In the genomic region with DNA sequence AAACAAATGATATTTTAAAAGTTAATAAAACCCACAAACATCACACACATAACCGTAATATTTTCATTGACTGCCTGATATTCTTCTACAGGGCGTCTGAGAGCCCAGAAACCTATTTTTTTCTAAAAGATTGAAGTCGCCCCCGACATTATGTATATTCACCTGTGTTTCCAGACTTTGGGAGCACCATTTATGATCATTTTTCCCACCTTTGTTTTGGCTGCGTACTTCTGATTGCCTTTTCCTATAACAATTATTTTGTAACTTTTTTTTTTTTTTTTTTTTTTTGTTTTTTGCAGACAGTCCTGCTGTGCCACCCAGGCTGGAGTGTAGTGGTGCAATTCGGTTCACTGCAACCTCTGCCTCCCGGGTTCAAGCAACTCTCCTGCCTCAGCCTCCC, we compare ENCODE assay signal across 11 cellular contexts. TPM values are rescaled to one million over a fixed set of nuclear protein-coding genes. Genes with fewer than 3 reads are reported as not detected.
DNase-seq lines count a peak whose midpoint lies in the region; ATAC-seq and TF ChIP-seq lines count a peak whose summit lies in the region.
"Had no signal": no experiment of that assay in that cellular context is flagged by ENCODE, and none has a peak within 500 bp of the region (broad histone marks: within the 10 kb centered on the region; RNA-seq: fewer than 3 reads in every experiment).

No MANE protein-coding gene starts in this region.

- intact Hi-C loops in tibial artery (cut with DNase I; ENCODE audit: low total_unique reads): loop anchor here (10.0 kb wide), 1 partner anchor 123 kb away; the partner anchor contains the start of gene H3-3A

- peak overlapping the region; percentile 91 to 96 for H3K4me3 Mint-ChIP-seq in activated T-cell treated with anti-CD3 and anti-CD28 coated beads, Interleukin-2, amount 50 U/mL, for 72 hours
- H3K4me3 Mint-ChIP-seq in activated naive CD8-positive, alpha-beta T cell treated with anti-CD3 and anti-CD28 coated beads, Interleukin-2, amount 10 ng/mL, durations not matched to agents 7 days and 5 days: peak overlapping the region; percentile 93

- H3K4me1 ChIP-seq in liver (ENCODE audit: control insufficient read depth in 4 of 4, insufficient read depth in 4 of 4, low read length in 3 of 4): peaks cover 1 to 20% (median 12%) of the 10 kb centered on the region in 4 donors
- H3K4me1 ChIP-seq in tibial artery: peaks cover 0 to 39% (median 19%) of the 10 kb centered on the region in 4 donors

- H3K27ac ChIP-seq in liver (ENCODE audit: low read depth in 1 of 2, low read length in 2 of 2) (no peak overlapping the region), tibial artery (peak overlapping the region; percentile 93 to 95)

- ATAC-seq in activated T-cell treated with anti-CD3 and anti-CD28 coated beads, Interleukin-2, amount 50 U/mL, for 72 hours (replicated peaks in 1 of 2): no peak
- ATAC-seq in activated naive CD8-positive, alpha-beta T cell treated with anti-CD3 and anti-CD28 coated beads, Interleukin-2, amount 10 ng/mL, durations not matched to agents 7 days and 5 days (ENCODE audit: low read depth): no peak

- peaks cover 2 to 4% of the 10 kb centered on the region in 2 donors for H3K36me3 Mint-ChIP-seq in activated T-cell treated with anti-CD3 and anti-CD28 coated beads, Interleukin-2, amount 50 U/mL, for 72 hours (ENCODE audit: insufficient read depth in 2 of 2)
- peaks cover 7% of the 10 kb centered on the region for H3K36me3 Mint-ChIP-seq in activated naive CD8-positive, alpha-beta T cell treated with anti-CD3 and anti-CD28 coated beads, Interleukin-2, amount 10 ng/mL, durations not matched to agents 7 days and 5 days

- H3K36me3 ChIP-seq in liver (ENCODE audit: control insufficient read depth in 4 of 4, insufficient read depth in 3 of 4, low read depth in 1 of 4, low read length in 3 of 4): no peaks in the 10 kb centered on the region
- H3K36me3 ChIP-seq in tibial artery: peaks cover 0 to 4% (median 0%) of the 10 kb centered on the region in 3 donors

- no peaks in the 10 kb centered on the region for H3K27me3 Mint-ChIP-seq in activated T-cell treated with anti-CD3 and anti-CD28 coated beads, Interleukin-2, amount 50 U/mL, for 72 hours (ENCODE audit: low read depth)
- H3K27me3 Mint-ChIP-seq in activated naive CD8-positive, alpha-beta T cell treated with anti-CD3 and anti-CD28 coated beads, Interleukin-2, amount 10 ng/mL, durations not matched to agents 7 days and 5 days: peaks cover under 1% of the 10 kb centered on the region

- H3K4me3 ChIP-seq in liver (ENCODE audit: low read depth in 1 of 3, low read length in 3 of 3): peak overlapping the region in 2 of 3 donors; percentile 76 to 95
- peak overlapping the region; percentile 90 to 91 for H3K4me3 ChIP-seq in tibial artery

- no peaks in the 10 kb centered on the region for H3K27me3 ChIP-seq in liver (ENCODE audit: control insufficient read depth in 4 of 4, insufficient read depth in 4 of 4, low read length in 3 of 4)
- H3K27me3 ChIP-seq in tibial artery: no peaks in the 10 kb centered on the region

- TF ChIP-seq CTCF in liver (IDR thresholded peaks at IDR 0.05; ENCODE audit: low read depth, low read length, missing input control) (no peak), tibial artery (IDR thresholded peaks at IDR 0.05) (no peak)

- no peak for TF ChIP-seq RAD21 in liver (IDR thresholded peaks at IDR 0.05)

- no peaks in the 10 kb centered on the region for H3K9me3 Mint-ChIP-seq in activated T-cell treated with anti-CD3 and anti-CD28 coated beads, Interleukin-2, amount 50 U/mL, for 72 hours
- no peaks in the 10 kb centered on the region for H3K9me3 Mint-ChIP-seq in activated naive CD8-positive, alpha-beta T cell treated with anti-CD3 and anti-CD28 coated beads, Interleukin-2, amount 10 ng/mL, durations not matched to agents 7 days and 5 days

- H3K9me3 ChIP-seq in liver (ENCODE audit: control insufficient read depth in 4 of 4, low read length in 3 of 4) (no peaks in the 10 kb centered on the region), tibial artery (no peaks in the 10 kb centered on the region)

- 93% methylated on average over 7 of the region's 7 CpGs for WGBS in liver

- POLR2A ChIA-PET in activated naive CD8-positive, alpha-beta T cell treated with anti-CD3 and anti-CD28 coated beads, Interleukin-2, amount 10 ng/mL, durations not matched to agents 7 days and 5 days (lab: Charles Lee): interaction anchor here (0.6 kb wide), 1 partner anchor 10 kb away, joined by 3 read pairs; no protein-coding TSS in a partner anchor

- no peak for DNase-seq in activated T-cell treated with anti-CD3 and anti-CD28 coated beads, Interleukin-2, amount 50 U/mL, for 72 hours
- DNase-seq in activated T-cell treated with anti-CD3 and anti-CD28 coated beads, Interleukin-2, amount 50 U/mL, for 48 hours: no peak
- no peak for DNase-seq in activated naive CD8-positive, alpha-beta T cell treated with anti-CD3 and anti-CD28 coated beads, Interleukin-2, amount 10 ng/mL, durations not matched to agents 7 days and 5 days
- DNase-seq in tibial artery (no peak), HT-29 (ENCODE audit: low spot score) (no peak), NCI-H2227 (lab: John Stamatoyannopoulos, UW; ENCODE audit: unreplicated experiment) (no peak), NCI-H2196 (lab: John Stamatoyannopoulos, UW; ENCODE audit: unreplicated experiment) (no peak)
- DNase-seq: effector CD4-positive, alpha-beta T cell; stimulated activated CD4-positive, alpha-beta T cell treated with anti-CD3 and anti-CD28 coated beads, Interleukin-1b, Interleukin-23, amount 100 ng/mL, for 48 hours had no signal

- H3K9ac ChIP-seq in liver (ENCODE audit: low read depth in 1 of 2, low read length in 2 of 2): no peak overlapping the region

- peak overlapping the region; percentile 95 for H3K27ac Mint-ChIP-seq in activated T-cell treated with anti-CD3 and anti-CD28 coated beads, Interleukin-2, amount 50 U/mL, for 72 hours
- H3K27ac Mint-ChIP-seq in activated naive CD8-positive, alpha-beta T cell treated with anti-CD3 and anti-CD28 coated beads, Interleukin-2, amount 10 ng/mL, durations not matched to agents 7 days and 5 days: no peak overlapping the region

- peaks cover 30% of the 10 kb centered on the region for H3K4me1 Mint-ChIP-seq in activated T-cell treated with anti-CD3 and anti-CD28 coated beads, Interleukin-2, amount 50 U/mL, for 72 hours (ENCODE audit: low read depth)
- peaks cover 18% of the 10 kb centered on the region for H3K4me1 Mint-ChIP-seq in activated naive CD8-positive, alpha-beta T cell treated with anti-CD3 and anti-CD28 coated beads, Interleukin-2, amount 10 ng/mL, durations not matched to agents 7 days and 5 days

TF ChIP-seq in liver, 16 proteins besides CTCF, POLR2A, EP300 and RAD21 (continues in another document):
- TF ChIP-seq, protein P1, sequence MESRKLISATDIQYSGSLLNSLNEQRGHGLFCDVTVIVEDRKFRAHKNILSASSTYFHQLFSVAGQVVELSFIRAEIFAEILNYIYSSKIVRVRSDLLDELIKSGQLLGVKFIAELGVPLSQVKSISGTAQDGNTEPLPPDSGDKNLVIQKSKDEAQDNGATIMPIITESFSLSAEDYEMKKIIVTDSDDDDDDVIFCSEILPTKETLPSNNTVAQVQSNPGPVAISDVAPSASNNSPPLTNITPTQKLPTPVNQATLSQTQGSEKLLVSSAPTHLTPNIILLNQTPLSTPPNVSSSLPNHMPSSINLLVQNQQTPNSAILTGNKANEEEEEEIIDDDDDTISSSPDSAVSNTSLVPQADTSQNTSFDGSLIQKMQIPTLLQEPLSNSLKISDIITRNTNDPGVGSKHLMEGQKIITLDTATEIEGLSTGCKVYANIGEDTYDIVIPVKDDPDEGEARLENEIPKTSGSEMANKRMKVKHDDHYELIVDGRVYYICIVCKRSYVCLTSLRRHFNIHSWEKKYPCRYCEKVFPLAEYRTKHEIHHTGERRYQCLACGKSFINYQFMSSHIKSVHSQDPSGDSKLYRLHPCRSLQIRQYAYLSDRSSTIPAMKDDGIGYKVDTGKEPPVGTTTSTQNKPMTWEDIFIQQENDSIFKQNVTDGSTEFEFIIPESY (IDR thresholded peaks at IDR 0.05): no peak
- TF ChIP-seq RXRA (IDR thresholded peaks at IDR 0.05): no peak
- no peak for TF ChIP-seq REST (IDR thresholded peaks at IDR 0.05)
- no peak for TF ChIP-seq TAF1 (conservative IDR thresholded peaks at IDR 0.05)

RNA-seq across cellular contexts. Expression of gene ACBD3, which starts 0.8 kb away (rescaled TPM):
- total RNA-seq in activated T-cell treated with anti-CD3 and anti-CD28 coated beads, Interleukin-2, amount 50 U/mL, for 72 hours: 10 to 100 TPM; 23.4 to 25.9 TPM
- total RNA-seq in activated naive CD8-positive, alpha-beta T cell treated with anti-CD3 and anti-CD28 coated beads, Interleukin-2, amount 10 ng/mL, durations not matched to agents 7 days and 5 days: 10 to 100 TPM; 21.0 to 22.6 TPM
- 10 to 100 TPM; 17.8 to 26.9 TPM for total RNA-seq in liver
- polyA plus RNA-seq in liver: 10 to 100 TPM in 1 of 2 donors, 1 to 10 TPM in 1; 9.0 to 10.3 TPM
- total RNA-seq in HT-29 (2014; rRNA removed; shearing (Covaris generic)): 20.0 and 20.5 TPM in 2 replicates

RNA-seq across cellular contexts. Expression of gene MIXL1, which starts 36.1 kb away (rescaled TPM):
- total RNA-seq in activated T-cell treated with anti-CD3 and anti-CD28 coated beads, Interleukin-2, amount 50 U/mL, for 72 hours: not detected
- not detected for total RNA-seq in activated naive CD8-positive, alpha-beta T cell treated with anti-CD3 and anti-CD28 coated beads, Interleukin-2, amount 10 ng/mL, durations not matched to agents 7 days and 5 days
- total RNA-seq in liver: under 1 TPM in 1 of 2 donors, not detected in 1; 0.05 TPM
- polyA plus RNA-seq in liver: not detected
- total RNA-seq in HT-29 (2014; rRNA removed; shearing (Covaris generic)): not detected in 2 replicates
- total RNA-seq: RPMI7951 had no signal

Comparison
In these comparisons a context has a peak if more than half of its experiments do, and no peak if none do; other contexts are left out.
1. H3K27ac ChIP-seq: peak in tibial artery (2 of 2); none in liver (0 of 2).